In the genomic region with DNA sequence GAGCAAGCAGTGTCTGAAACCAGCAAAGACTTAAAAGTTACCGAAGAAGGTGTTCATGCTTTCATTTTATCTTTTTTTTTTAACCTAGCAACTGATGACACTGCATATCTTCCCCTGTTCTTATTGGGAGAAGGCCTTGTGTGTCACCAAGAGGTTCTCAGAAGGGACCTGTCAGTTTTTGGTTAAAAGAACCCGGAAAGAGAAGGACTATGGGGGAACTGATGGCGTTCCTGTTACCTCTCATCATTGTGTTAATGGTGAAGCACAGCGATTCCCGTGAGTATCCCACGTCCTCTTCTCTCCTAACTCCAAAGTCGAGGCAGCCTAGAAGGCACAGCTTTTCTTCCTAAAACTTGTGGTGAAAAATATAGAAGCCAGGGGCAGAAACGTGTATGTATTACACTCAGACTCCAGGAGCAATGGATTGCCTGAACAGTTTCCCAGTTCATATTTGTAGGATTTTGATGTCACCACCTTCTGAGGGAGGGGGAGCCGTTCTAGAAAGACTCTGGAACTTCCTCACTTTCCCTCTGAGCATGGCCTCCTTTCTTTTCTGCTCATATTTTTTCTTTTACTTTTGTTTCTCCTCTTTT, we compare ENCODE assay signal across 8 cellular contexts. TPM values are rescaled to one million over a fixed set of nuclear protein-coding genes. Genes with fewer than 3 reads are reported as not detected.
A peak's percentile ranks its signal among the peaks of the same experiment; 100 is the strongest.
DNase-seq lines count a peak whose midpoint lies in the region; ATAC-seq, FAIRE-seq and TF ChIP-seq lines count a peak whose summit lies in the region.

Gene MR1, plus strand, starts transcription at position 185 of the 593 bp plus-strand sequence. Its CDS starts 25 bp downstream, at position 210.

- ATAC-seq in right lobe of liver: peak; percentile 93 to 95 (median 94)

- H3K27ac ChIP-seq in cingulate gyrus (ENCODE audit: low read depth, low read length): peak within 1 kb of the TSS; percentile 89
- peak within 1 kb of the TSS; percentile 84 to 88 (median 86) for H3K27ac ChIP-seq in right lobe of liver

- peak within 1 kb of the TSS; percentile 38 to 58 (median 51) for H3K4me3 ChIP-seq in right lobe of liver

- no peaks in the 10 kb centered on the region for H3K27me3 ChIP-seq in right lobe of liver

- peak; percentile 42; the same call in 1 of the 2 replicates for TF ChIP-seq POLR2A in H54 (IDR thresholded peaks at IDR 0.05; ENCODE audit: low read depth, low read length)
- TF ChIP-seq POLR2A in right lobe of liver (IDR thresholded peaks at IDR 0.05): peak; percentile 80

- H3K36me3 ChIP-seq in right lobe of liver: no peaks in the 10 kb centered on the region

- peak; percentile 7 to 86 (median 59) for DNase-seq in stimulated activated naive CD4-positive, alpha-beta T cell (lab: John Stamatoyannopoulos, UW)
- DNase-seq in stimulated activated naive CD4-positive, alpha-beta T cell treated with Interleukin-2 at 50 U/mL for 16 hours (lab: John Stamatoyannopoulos, UW): no peak
- DNase-seq in H54 (ENCODE audit: insufficient read length, low spot score) (peak; percentile 71), Kasumi-1 (lab: John Stamatoyannopoulos, UW) (peak; percentile 96 to 97), T follicular helper cell (ENCODE audit: low read depth) (peak; percentile 21), right lobe of liver (peak in 1 of 3 donors; percentile 48), superior temporal gyrus (ENCODE audit: extremely low spot score) (peak; percentile 92)

- intact Hi-C loops in right lobe of liver (cut with DNase I): no loop called here

- no peak for TF ChIP-seq CTCF in right lobe of liver (IDR thresholded peaks at IDR 0.05)

- FAIRE-seq in H54 (lab: Jason Lieb, UNC): no peak

- peaks cover 0 to 15% (median 5%) of the 10 kb centered on the region in 4 donors for H3K4me1 ChIP-seq in right lobe of liver

- WGBS in right lobe of liver (ENCODE audit: insufficient coverage, low coverage, low lambda C conversion rate, missing lambda C conversion rate): 0% methylated on average over 9 of the region's 9 CpGs

- H3K9me3 ChIP-seq in right lobe of liver: no peaks in the 10 kb centered on the region

RNA-seq across cellular contexts. Expression of gene MR1, which starts in this region (rescaled TPM):
- 10 to 100 TPM in 1 of 6 experiments, 1 to 10 TPM in 5; 5.6 to 11.6 (median 6.6) TPM for total RNA-seq in right lobe of liver
